In genomic region chr4:164779811-164780216, GRCh38 we compare ENCODE assay signal across 8 cellular contexts. TPM values are rescaled to one million over a fixed set of nuclear protein-coding genes. Genes with fewer than 3 reads are reported as not detected.
A peak's percentile ranks its signal among the peaks of the same experiment; 100 is the strongest.
DNase-seq lines count a peak whose midpoint lies in the region; ATAC-seq and TF ChIP-seq lines count a peak whose summit lies in the region.

No MANE protein-coding gene starts in this region.

- H4K20me1 ChIP-seq in SK-N-SH (ENCODE audit: insufficient read depth) = no peaks in the 10 kb centered on the region

- DNase-seq in activated CD4-positive, alpha-beta memory T cell treated with anti-CD3 and anti-CD28 coated beads for 36 hours = peak; percentile 21
- no peak for DNase-seq in activated CD4-positive, alpha-beta memory T cell treated with anti-CD3 and anti-CD28 coated beads, Interleukin-2, amount 10 ng/mL, durations not matched to agents 7 days and 5 days
- peak; percentile 44 for DNase-seq in HT1080 (ENCODE audit: low read depth)
- DNase-seq in SK-N-SH = peak; percentile 42
- DNase-seq in foreskin keratinocyte = peak; percentile 5 to 25
- peak; percentile 33 for DNase-seq in retina

- no peaks in the 10 kb centered on the region for H3K9me2 ChIP-seq in SK-N-SH

- no peaks in the 10 kb centered on the region for H3F3A ChIP-seq in SK-N-SH (replicated peaks; ENCODE audit: insufficient read depth)

- H3K4me3 Mint-ChIP-seq in activated CD4-positive, alpha-beta memory T cell treated with anti-CD3 and anti-CD28 coated beads for 36 hours = no peak overlapping the region
- no peak overlapping the region for H3K4me3 Mint-ChIP-seq in activated CD4-positive, alpha-beta memory T cell treated with anti-CD3 and anti-CD28 coated beads, Interleukin-2, amount 10 ng/mL, durations not matched to agents 7 days and 5 days

- H3K9ac ChIP-seq in SK-N-SH = no peak overlapping the region

- no peaks in the 10 kb centered on the region for H3K36me3 Mint-ChIP-seq in activated CD4-positive, alpha-beta memory T cell treated with anti-CD3 and anti-CD28 coated beads for 36 hours
- H3K36me3 Mint-ChIP-seq in activated CD4-positive, alpha-beta memory T cell treated with anti-CD3 and anti-CD28 coated beads, Interleukin-2, amount 10 ng/mL, durations not matched to agents 7 days and 5 days (ENCODE audit: low read depth) = no peaks in the 10 kb centered on the region

- no peaks in the 10 kb centered on the region for H3K27me3 Mint-ChIP-seq in activated CD4-positive, alpha-beta memory T cell treated with anti-CD3 and anti-CD28 coated beads for 36 hours
- H3K27me3 Mint-ChIP-seq in activated CD4-positive, alpha-beta memory T cell treated with anti-CD3 and anti-CD28 coated beads, Interleukin-2, amount 10 ng/mL, durations not matched to agents 7 days and 5 days = peaks cover 10% of the 10 kb centered on the region

- peak; percentile 82 for ATAC-seq in GM19372 (IDR thresholded peaks at IDR 0.05; ENCODE audit: low read depth, unreplicated experiment)
- ATAC-seq in foreskin keratinocyte = peak; percentile 71
- no peak for ATAC-seq in activated CD4-positive, CD25-positive, alpha-beta regulatory T cell treated with anti-CD3 and anti-CD28 coated beads, Interleukin-2, amount 50 U/mL, for 24 hours

- TF ChIP-seq CTCF in SK-N-SH (IDR thresholded peaks at IDR 0.05) = peak; percentile 83
- TF ChIP-seq CTCF in foreskin keratinocyte (conservative IDR thresholded peaks at IDR 0.05) = peak; percentile 79

- H3K4me1 ChIP-seq in SK-N-SH (ENCODE audit: control insufficient read depth in 1 of 2, insufficient read depth in 2 of 2, low read depth in 1 of 2, low read length in 1 of 2) = no peaks in the 10 kb centered on the region
- H3K4me1 ChIP-seq in foreskin keratinocyte = no peaks in the 10 kb centered on the region

- no peak overlapping the region for H3K4me2 ChIP-seq in SK-N-SH

- no peaks in the 10 kb centered on the region for H3K36me3 ChIP-seq in SK-N-SH (replicated peaks in 1 of 2; ENCODE audit: control insufficient read depth in 1 of 2, insufficient read depth in 2 of 2, low read length in 1 of 2)

- TF ChIP-seq RAD21 in SK-N-SH (IDR thresholded peaks at IDR 0.05; ENCODE audit: low read length) = peak; percentile 69

- POLR2A ChIA-PET in activated CD4-positive, alpha-beta memory T cell treated with anti-CD3 and anti-CD28 coated beads for 36 hours (lab: Charles Lee) = no interaction called here
- POLR2A ChIA-PET in activated CD4-positive, alpha-beta memory T cell treated with anti-CD3 and anti-CD28 coated beads, Interleukin-2, amount 10 ng/mL, durations not matched to agents 7 days and 5 days (lab: Charles Lee) = no interaction called here
- POLR2A ChIA-PET in SK-N-SH (lab: Yijun Ruan, JAX) = no interaction called here

- intact Hi-C loops in activated CD4-positive, alpha-beta memory T cell treated with anti-CD3 and anti-CD28 coated beads for 36 hours (cut with micrococcal nuclease) = loop anchor here (2.0 to 10.0 kb wide), 2 partner anchors 317 to 685 kb away; no protein-coding TSS in a partner anchor

- CTCF ChIA-PET in activated CD4-positive, alpha-beta memory T cell treated with anti-CD3 and anti-CD28 coated beads for 36 hours (lab: Charles Lee) = interaction anchor here (1.1 to 1.6 kb wide), 3 partner anchors 9 to 12 kb away, joined by 3 to 4 read pairs (median 3); no protein-coding TSS in a partner anchor
- CTCF ChIA-PET in activated CD4-positive, alpha-beta memory T cell treated with anti-CD3 and anti-CD28 coated beads, Interleukin-2, amount 10 ng/mL, durations not matched to agents 7 days and 5 days (lab: Charles Lee) = interaction anchor here (1.1 to 1.8 kb wide), 3 partner anchors 12 to 317 kb away, joined by 4 to 10 read pairs (median 4); no protein-coding TSS in a partner anchor
- CTCF ChIA-PET in SK-N-SH (lab: Yijun Ruan, JAX) = interaction anchor here (0.6 to 1.5 kb wide), 6 partner anchors 15 to 318 kb away, joined by 3 to 4 read pairs (median 4); no protein-coding TSS in a partner anchor

- H3K9me3 ChIP-seq in SK-N-SH = no peaks in the 10 kb centered on the region

- no peak overlapping the region for H3K27ac Mint-ChIP-seq in activated CD4-positive, alpha-beta memory T cell treated with anti-CD3 and anti-CD28 coated beads for 36 hours
- H3K27ac Mint-ChIP-seq in activated CD4-positive, alpha-beta memory T cell treated with anti-CD3 and anti-CD28 coated beads, Interleukin-2, amount 10 ng/mL, durations not matched to agents 7 days and 5 days = no peak overlapping the region

- H3K79me2 ChIP-seq in SK-N-SH (ENCODE audit: insufficient read depth) = no peaks in the 10 kb centered on the region

- H3K27ac ChIP-seq in SK-N-SH (ENCODE audit: low read depth in 2 of 2, low read length in 1 of 2) = no peak overlapping the region
- no peak overlapping the region for H3K27ac ChIP-seq in foreskin keratinocyte

- H3K27me3 ChIP-seq in SK-N-SH (ENCODE audit: insufficient read depth) (peaks cover 9% of the 10 kb centered on the region; the same call in 1 of the 2 replicates), foreskin keratinocyte (peaks cover 9% of the 10 kb centered on the region)

- TF ChIP-seq EP300 in SK-N-SH (IDR thresholded peaks at IDR 0.05; ENCODE audit: borderline replicate concordance in 1 of 2, low read depth in 1 of 2, low read length in 1 of 2) = no peak

- no peaks in the 10 kb centered on the region for H3K4me1 Mint-ChIP-seq in activated CD4-positive, alpha-beta memory T cell treated with anti-CD3 and anti-CD28 coated beads for 36 hours (ENCODE audit: low read depth)
- no peaks in the 10 kb centered on the region for H3K4me1 Mint-ChIP-seq in activated CD4-positive, alpha-beta memory T cell treated with anti-CD3 and anti-CD28 coated beads, Interleukin-2, amount 10 ng/mL, durations not matched to agents 7 days and 5 days

- H2AFZ ChIP-seq in SK-N-SH (ENCODE audit: low read depth) = no peak overlapping the region

- H3K4me3 ChIP-seq in SK-N-SH (ENCODE audit: low read depth in 2 of 2, low read length in 1 of 2) = peak overlapping the region in 1 of 2 experiments; percentile 22; a peak in 1 of 4 replicates

- no peaks in the 10 kb centered on the region for H3K9me3 Mint-ChIP-seq in activated CD4-positive, alpha-beta memory T cell treated with anti-CD3 and anti-CD28 coated beads for 36 hours
- H3K9me3 Mint-ChIP-seq in activated CD4-positive, alpha-beta memory T cell treated with anti-CD3 and anti-CD28 coated beads, Interleukin-2, amount 10 ng/mL, durations not matched to agents 7 days and 5 days = no peaks in the 10 kb centered on the region

- WGBS in SK-N-SH (ENCODE audit: low lambda C conversion rate) = 33% methylated on average over 7 of the region's 7 CpGs

TF ChIP-seq in SK-N-SH, 30 proteins besides CTCF, POLR2A, EP300 and RAD21 (continues in another document):
- no peak for TF ChIP-seq GABPA (IDR thresholded peaks at IDR 0.05; ENCODE audit: low read depth)
- peak; percentile 56 for TF ChIP-seq SMC3 (IDR thresholded peaks at IDR 0.05; ENCODE audit: low read depth, low read length)
- no peak for TF ChIP-seq USF2 (IDR thresholded peaks at IDR 0.05; ENCODE audit: borderline replicate concordance, low read depth, low read length)
- TF ChIP-seq GATA2 (CRISPR knock-in tag; IDR thresholded peaks at IDR 0.05) = no peak
- TF ChIP-seq ZBTB33 (IDR thresholded peaks at IDR 0.05; ENCODE audit: borderline replicate concordance, low read depth) = no peak

RNA-seq across cellular contexts. Expression of gene SMIM31, which starts 25.9 kb away (rescaled TPM):
- not detected for total RNA-seq in activated CD4-positive, alpha-beta memory T cell treated with anti-CD3 and anti-CD28 coated beads for 36 hours
- total RNA-seq in activated CD4-positive, alpha-beta memory T cell treated with anti-CD3 and anti-CD28 coated beads, Interleukin-2, amount 10 ng/mL, durations not matched to agents 7 days and 5 days = not detected
- not detected in 2 replicates for total RNA-seq in HT1080 (2014; rRNA removed; shearing (Covaris generic))
- polyA plus RNA-seq in HT1080 (2015; cell fraction: cytosol; rRNA removed) = not detected in 2 replicates
- not detected in 2 replicates for polyA plus RNA-seq in HT1080 (2015; cell fraction: nucleus; rRNA removed)
- not detected in 2 replicates for polyA plus RNA-seq in SK-N-SH (2012; rRNA removed)
- not detected in 2 replicates for polyA plus RNA-seq in SK-N-SH (2012; cell fraction: cytosol; rRNA removed)
- polyA plus RNA-seq in SK-N-SH (2012; cell fraction: nucleus; rRNA removed) = not detected in 2 replicates
- not detected in 2 replicates for total RNA-seq in foreskin keratinocyte
- polyA plus RNA-seq in foreskin keratinocyte = not detected in 2 replicates

Comparison
In these comparisons a context has a peak if more than half of its experiments do, and no peak if none do; other contexts are left out.
1. ATAC-seq: peak in GM19372 (single experiment) and foreskin keratinocyte (single experiment); none in activated CD4-positive, CD25-positive, alpha-beta regulatory T cell treated with anti-CD3 and anti-CD28 coated beads, Interleukin-2, amount 50 U/mL, for 24 hours (0 of 2).